In the genomic region with DNA sequence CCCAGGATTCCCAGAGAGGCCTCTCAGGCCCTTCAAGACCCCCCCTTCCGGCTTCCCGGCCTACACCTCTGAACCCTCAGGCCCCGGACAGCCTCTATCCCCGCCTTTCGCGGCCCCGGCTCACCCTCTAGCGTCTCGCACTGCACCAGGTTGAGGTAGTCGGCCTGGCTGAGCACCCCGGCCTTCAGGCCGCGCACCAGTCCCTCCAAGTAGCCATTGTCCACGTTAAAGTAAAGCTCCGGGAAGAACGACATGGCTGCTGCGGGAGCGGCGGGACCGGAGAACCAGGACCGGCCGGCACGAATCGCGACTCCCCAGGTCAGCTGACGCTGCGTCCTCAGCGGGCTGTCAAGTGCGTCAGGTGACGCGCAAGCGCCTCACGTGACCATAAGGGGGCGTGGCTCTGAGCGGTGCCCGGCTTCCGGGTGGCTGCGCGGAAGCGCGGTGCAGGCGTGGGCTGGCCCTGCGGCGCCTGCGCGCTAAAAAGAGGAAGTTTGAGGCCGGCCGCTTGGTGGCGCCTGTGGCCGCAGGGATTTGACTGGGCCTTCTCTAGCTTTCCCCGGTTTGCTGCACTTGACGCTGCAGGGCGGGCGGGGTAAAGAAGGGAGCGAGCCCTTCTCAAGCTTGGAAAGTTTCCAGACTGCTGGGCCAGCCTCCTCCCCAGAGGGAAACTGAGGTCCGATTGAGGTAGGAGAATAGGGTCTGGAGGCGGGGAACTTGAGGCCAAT, we compare ENCODE assay signal across 8 cellular contexts. TPM values are rescaled to one million over a fixed set of nuclear protein-coding genes. Genes with fewer than 3 reads are reported as not detected.
A peak's percentile ranks its signal among the peaks of the same experiment; 100 is the strongest.
DNase-seq lines count a peak whose midpoint lies in the region; ATAC-seq and TF ChIP-seq lines count a peak whose summit lies in the region.

A gene (minus strand): TSS at position 325 of the 728 bp plus-strand sequence. CDS start 71 bp downstream, at position 254.

- H3K4me1 Mint-ChIP-seq in Calu3 (ENCODE audit: low read depth, unreplicated experiment), result peaks cover 10% of the 10 kb centered on the region
- peaks cover 6% of the 10 kb centered on the region for H3K4me1 Mint-ChIP-seq in endodermal cell

- BruUV-seq in Calu3 (replicated peaks; lab: Mats Ljungman, UMichigan), result no TSS peak

- H3K36me3 Mint-ChIP-seq in Calu3 (ENCODE audit: insufficient read depth, unreplicated experiment) (peaks cover 29% of the 10 kb centered on the region), endodermal cell (ENCODE audit: low read depth) (peaks cover 7% of the 10 kb centered on the region)

- intact Hi-C loops in Calu3 (cut with micrococcal nuclease; ENCODE audit: unreplicated experiment), result no loop called here

- TF ChIP-seq CTCF in Calu3 (IDR thresholded peaks at IDR 0.05; ENCODE audit: unreplicated experiment) (peak; percentile 82), endodermal cell (conservative IDR thresholded peaks at IDR 0.05) (peak; percentile 91)

- WGBS in endodermal cell (ENCODE audit: insufficient coverage in 1 of 2, insufficient read length in 1 of 2), 2 experiments, result 0 to 1% methylated on average over 40 to 57 of the region's 57 CpGs

- H3K4me3 Mint-ChIP-seq in Calu3 (ENCODE audit: low read depth, unreplicated experiment) (peak within 1 kb of the TSS; percentile 100), endodermal cell (peak within 1 kb of the TSS; percentile 97)

- H3K4me1 ChIP-seq in HUES48 (ENCODE audit: control insufficient read depth, insufficient read depth, low read length), result peaks cover 9% of the 10 kb centered on the region
- H3K4me1 ChIP-seq in NT2/D1 (ENCODE audit: insufficient read depth, insufficient read length), result peaks cover 8% of the 10 kb centered on the region
- H3K4me1 ChIP-seq in endodermal cell (ENCODE audit: control insufficient read depth, insufficient read depth, low read length), result peaks cover 5% of the 10 kb centered on the region

- no peaks in the 10 kb centered on the region for H3K9me3 Mint-ChIP-seq in Calu3 (ENCODE audit: low read depth, unreplicated experiment)
- no peaks in the 10 kb centered on the region for H3K9me3 Mint-ChIP-seq in endodermal cell

- DNase-seq in Calu3, result peak; percentile 100
- peak; percentile 96 for DNase-seq in NT2/D1 (ENCODE audit: low read depth, low spot score)
- DNase-seq in activated CD8-positive, alpha-beta memory T cell treated with anti-CD3 and anti-CD28 coated beads, Interleukin-2, amount 50 U/mL, for 1 hour (ENCODE audit: extremely low read depth), result peak; percentile 87
- peak; percentile 99 for DNase-seq in endodermal cell
- peak; percentile 100 for DNase-seq in mesenteric fat pad (ENCODE audit: low spot score)
- peak; percentile 98 for DNase-seq in stimulated activated CD8-positive, alpha-beta memory T cell treated with anti-CD3 and anti-CD28 coated beads, Interleukin-15, amount 100 ng/mL, for 24 hours (ENCODE audit: low read depth)

- H3K27me3 Mint-ChIP-seq in Calu3 (ENCODE audit: unreplicated experiment), result no peaks in the 10 kb centered on the region
- peaks cover 1% of the 10 kb centered on the region for H3K27me3 Mint-ChIP-seq in endodermal cell (ENCODE audit: insufficient read depth)

- peak within 1 kb of the TSS; percentile 90 for H3K27ac ChIP-seq in HUES48 (ENCODE audit: low read depth, low read length)
- peak within 1 kb of the TSS; percentile 88 for H3K27ac ChIP-seq in endodermal cell (ENCODE audit: low read depth, low read length)

- H3K4me3 ChIP-seq in HUES48 (ENCODE audit: low read depth, low read length) (peak within 1 kb of the TSS; percentile 91), NT2/D1 (ENCODE audit: insufficient read length, low read depth) (peak within 1 kb of the TSS; percentile 98), endodermal cell (ENCODE audit: low read length) (peak within 1 kb of the TSS; percentile 94)

- CTCF ChIA-PET in Calu3 (lab: Charles Lee), result interaction anchor here (0.6 to 2.4 kb wide), 12 partner anchors 11 to 179 kb away, joined by 3 to 26 read pairs (median 5); a partner anchor contains a TSS

- H3K9me3 ChIP-seq in HUES48 (ENCODE audit: control insufficient read depth, insufficient read depth, low read length) (no peaks in the 10 kb centered on the region), NT2/D1 (ENCODE audit: insufficient read depth, low read length) (no peaks in the 10 kb centered on the region), endodermal cell (ENCODE audit: control insufficient read depth, low read length) (no peaks in the 10 kb centered on the region)

- peak; percentile 93 for ATAC-seq in GM21390 (IDR thresholded peaks at IDR 0.05; ENCODE audit: unreplicated experiment)

- no peaks in the 10 kb centered on the region for H3K36me3 ChIP-seq in HUES48 (ENCODE audit: control insufficient read depth, insufficient read depth, low read length)
- peaks cover 6% of the 10 kb centered on the region for H3K36me3 ChIP-seq in NT2/D1 (ENCODE audit: insufficient read depth, insufficient read length, low read length)
- H3K36me3 ChIP-seq in endodermal cell (ENCODE audit: control insufficient read depth, insufficient read depth, low read length), result peaks cover 5% of the 10 kb centered on the region

- H3K9ac ChIP-seq in HUES48 (ENCODE audit: low read depth, low read length) (peak within 1 kb of the TSS; percentile 79), NT2/D1 (ENCODE audit: insufficient read length, low read depth) (peak within 1 kb of the TSS; percentile 92), endodermal cell (ENCODE audit: extremely low read depth, low read length, poor library complexity, severe bottlenecking) (peak within 1 kb of the TSS; percentile 94)

- H3K27ac Mint-ChIP-seq in Calu3 (ENCODE audit: unreplicated experiment) (peak within 1 kb of the TSS; percentile 99), endodermal cell (peak within 1 kb of the TSS; percentile 100)

- H3K27me3 ChIP-seq in HUES48 (ENCODE audit: control insufficient read depth, insufficient read depth, low read length) (no peaks in the 10 kb centered on the region), NT2/D1 (ENCODE audit: insufficient read depth, insufficient read length) (no peaks in the 10 kb centered on the region), endodermal cell (ENCODE audit: control insufficient read depth, insufficient read depth, low read length, poor library complexity, severe bottlenecking) (no peaks in the 10 kb centered on the region)

RNA-seq across cellular contexts. Expression of the gene that starts here (rescaled TPM):
- 85.3 and 91.0 TPM in 2 replicates for total RNA-seq in Calu3 (2022)
- 10 to 100 TPM; 56.0 to 58.3 TPM for total RNA-seq in endodermal cell
- 55.7 TPM for polyA plus RNA-seq in endodermal cell (2013, experiment 1 of 2)
- polyA plus RNA-seq in endodermal cell (2013, experiment 2 of 2), result 51.4 TPM
- total RNA-seq in mesenteric fat pad, result 89.5 TPM

Comparison
In these comparisons a context has a peak if more than half of its experiments do, and no peak if none do; other contexts are left out.
1. Peak in every context shown above with its lines: DNase-seq, ATAC-seq, H3K4me3 ChIP-seq and H3K27ac ChIP-seq.